In genomic region chrX:134718329-134719317, GRCh38 we compare ENCODE assay signal across 8 cellular contexts.
A peak's percentile ranks its signal among the peaks of the same experiment; 100 is the strongest.
DNase-seq lines count a peak whose midpoint lies in the region; ATAC-seq, FAIRE-seq and TF ChIP-seq lines count a peak whose summit lies in the region.

No MANE protein-coding gene starts in this region.

- peak; percentile 76 to 91 (median 87) for ATAC-seq in natural killer cell

- H3K27me3 Mint-ChIP-seq in MCF 10A (ENCODE audit: insufficient read depth, unreplicated experiment) (no peaks in the 10 kb centered on the region), natural killer cell (ENCODE audit: low read depth in 2 of 2) (no peaks in the 10 kb centered on the region)

- H3K9me3 Mint-ChIP-seq in MCF 10A (ENCODE audit: unreplicated experiment) (no peaks in the 10 kb centered on the region), natural killer cell (no peaks in the 10 kb centered on the region)

- peak; percentile 63 for FAIRE-seq in G401.6 (lab: Jason Lieb, UNC)

- TF ChIP-seq CTCF in MCF 10A (IDR thresholded peaks at IDR 0.05; ENCODE audit: unreplicated experiment) (no peak), natural killer cell (IDR thresholded peaks at IDR 0.05) (no peak)

- no peak overlapping the region for H3K4me3 Mint-ChIP-seq in MCF 10A (ENCODE audit: unreplicated experiment)
- no peak overlapping the region for H3K4me3 Mint-ChIP-seq in natural killer cell

- CTCF ChIA-PET in MCF 10A (lab: Yijun Ruan, JAX) = interaction anchor here (0.7 kb wide), 1 partner anchor 171 kb away, joined by 3 read pairs; no protein-coding TSS in a partner anchor

- POLR2A ChIA-PET in MCF 10A (lab: Yijun Ruan, JAX) = interaction anchor here (0.6 to 1.8 kb wide), 3 partner anchors 10 to 191 kb away, joined by 3 to 5 read pairs (median 3); no protein-coding TSS in a partner anchor

- peak overlapping the region; percentile 84 for H3K27ac Mint-ChIP-seq in MCF 10A (ENCODE audit: low read depth, unreplicated experiment)
- H3K27ac Mint-ChIP-seq in natural killer cell = peak overlapping the region; percentile 35 to 86

- no peaks in the 10 kb centered on the region for H3K36me3 Mint-ChIP-seq in MCF 10A (ENCODE audit: insufficient read depth, unreplicated experiment)
- H3K36me3 Mint-ChIP-seq in natural killer cell = no peaks in the 10 kb centered on the region

- intact Hi-C loops in MCF 10A (cut with micrococcal nuclease) (loop anchor here (1.0 kb wide), 3 partner anchors 114 to 206 kb away; no protein-coding TSS in a partner anchor), natural killer cell (cut with micrococcal nuclease) (no loop called here)

- H3K4me1 Mint-ChIP-seq in MCF 10A (ENCODE audit: insufficient read depth, unreplicated experiment) (peaks cover 10% of the 10 kb centered on the region), natural killer cell (peaks cover 10 to 14% of the 10 kb centered on the region in 2 donors)

- BruUV-seq in MCF 10A (replicated peaks; lab: Mats Ljungman, UMichigan) = no TSS peak

- DNase-seq in H4 (ENCODE audit: low spot score) (peak; percentile 96), NCI-H69 (lab: John Stamatoyannopoulos, UW) (peak; percentile 92), MCF 10A (ENCODE audit: unreplicated experiment) (peak; percentile 91), natural killer cell (no peak), CD1c-positive myeloid dendritic cell (ENCODE audit: extremely low spot score) (no peak), activated gamma-delta T cell (lab: John Stamatoyannopoulos, UW) (no peak), C1 segment of cervical spinal cord (lab: John Stamatoyannopoulos, UW) (no peak)

Comparison
In these comparisons a context has a peak if more than half of its experiments do, and no peak if none do; other contexts are left out.
1. DNase-seq: peak in H4 (single experiment), NCI-H69 (single experiment) and MCF 10A (single experiment); none in natural killer cell (single experiment), CD1c-positive myeloid dendritic cell (single experiment), activated gamma-delta T cell (single experiment) and C1 segment of cervical spinal cord (0 of 14).